Comparison of ENCODE assay signal across 9 cellular contexts in genomic region chrX:13168276-13168675, GRCh38.
DNase-seq lines count a peak whose midpoint lies in the region; ATAC-seq and TF ChIP-seq lines count a peak whose summit lies in the region.
"Had no signal": no experiment of that assay in that cellular context is flagged by ENCODE, and none has a peak within 500 bp of the region (broad histone marks: within the 10 kb centered on the region; RNA-seq: fewer than 3 reads in every experiment).

No MANE protein-coding gene starts in this region.

- 0 out of 2 replicates have a peak overlapping the region, but pooled peaks have one; percentile 70 for H2AFZ ChIP-seq in OCI-LY1 (ENCODE audit: low read length)

- no peak for DNase-seq in CD8-positive, alpha-beta T cell
- DNase-seq in endothelial cell (ENCODE audit: low spot score): no peak
- DNase-seq in psoas muscle: no peak
- DNase-seq in A172 (ENCODE audit: low spot score): no peak
- no peak for DNase-seq in left lobe of liver (ENCODE audit: low spot score)
- DNase-seq: DMS 273 treated with DMSO at 0.1 percent for 48 hours, dorsolateral prefrontal cortex had no signal

- H3K79me2 ChIP-seq in OCI-LY1 (ENCODE audit: insufficient read depth, low read length): no peaks in the 10 kb centered on the region

- peaks cover 16% of the 10 kb centered on the region for H3K4me1 Mint-ChIP-seq in CD8-positive, alpha-beta T cell (ENCODE audit: low read depth)
- H3K4me1 Mint-ChIP-seq in endothelial cell (ENCODE audit: unreplicated experiment): peaks cover 23% of the 10 kb centered on the region

- no peaks in the 10 kb centered on the region for H3K9me2 ChIP-seq in OCI-LY1 (ENCODE audit: low read depth, low read length)

- H3K9ac ChIP-seq in OCI-LY1 (ENCODE audit: low read length): no peak overlapping the region; the same call in 1 of the 2 replicates

- no peaks in the 10 kb centered on the region for H3K36me3 ChIP-seq in CD8-positive, alpha-beta T cell (ENCODE audit: insufficient read depth, low read length)
- H3K36me3 ChIP-seq in OCI-LY1 (ENCODE audit: insufficient read depth, low read length) (no peaks in the 10 kb centered on the region), psoas muscle (ENCODE audit: insufficient read depth in 1 of 2, low read depth in 1 of 2) (no peaks in the 10 kb centered on the region)

- 59 to 75% (median 71%) methylated on average over 5 of the region's 5 CpGs for WGBS in psoas muscle, 3 donors

- peaks cover 13% of the 10 kb centered on the region for H3K4me1 ChIP-seq in CD8-positive, alpha-beta T cell (ENCODE audit: insufficient read depth, low read length)
- H3K4me1 ChIP-seq in OCI-LY1 (ENCODE audit: insufficient read depth, low read length, severe bottlenecking) (peaks cover 24% of the 10 kb centered on the region), psoas muscle (no peaks in the 10 kb centered on the region)

- H3K27me3 ChIP-seq in CD8-positive, alpha-beta T cell (ENCODE audit: insufficient read depth, low read length): no peaks in the 10 kb centered on the region
- no peaks in the 10 kb centered on the region for H3K27me3 ChIP-seq in OCI-LY1 (ENCODE audit: insufficient read depth, low read length)
- H3K27me3 ChIP-seq in psoas muscle (ENCODE audit: insufficient read depth in 3 of 3, low read length in 2 of 3): no peaks in the 10 kb centered on the region

- no peaks in the 10 kb centered on the region for H3K36me3 Mint-ChIP-seq in CD8-positive, alpha-beta T cell
- no peaks in the 10 kb centered on the region for H3K36me3 Mint-ChIP-seq in endothelial cell (ENCODE audit: low read depth, unreplicated experiment)

- peak overlapping the region; percentile 6 for H3K4me3 ChIP-seq in CD8-positive, alpha-beta T cell (ENCODE audit: low read depth, low read length)
- H3K4me3 ChIP-seq in OCI-LY1 (ENCODE audit: low read depth, low read length, poor library complexity, severe bottlenecking) (peak overlapping the region; percentile 20), psoas muscle (no peak overlapping the region)
- H3K4me3 ChIP-seq: dorsolateral prefrontal cortex had no signal

- ATAC-seq in CD8-positive, alpha-beta T cell: no peak
- ATAC-seq in psoas muscle (no peak), GM18861 (IDR thresholded peaks at IDR 0.05; ENCODE audit: unreplicated experiment) (no peak), left lobe of liver (no peak)

- POLR2A ChIA-PET in CD8-positive, alpha-beta T cell (lab: Charles Lee): no interaction called here

- H3K27ac ChIP-seq in CD8-positive, alpha-beta T cell (ENCODE audit: low read depth, low read length): no peak overlapping the region
- H3K27ac ChIP-seq in OCI-LY1 (ENCODE audit: low read depth, low read length, poor library complexity, severe bottlenecking) (peak overlapping the region; percentile 80), psoas muscle (peak overlapping the region; percentile 48)

- no peak for TF ChIP-seq CTCF in CD8-positive, alpha-beta T cell (IDR thresholded peaks at IDR 0.05)
- TF ChIP-seq CTCF in OCI-LY1 (IDR thresholded peaks at IDR 0.05; ENCODE audit: low read length) (no peak), endothelial cell (IDR thresholded peaks at IDR 0.05; ENCODE audit: unreplicated experiment) (no peak), psoas muscle (IDR thresholded peaks at IDR 0.05) (no peak)

- CTCF ChIA-PET in CD8-positive, alpha-beta T cell (lab: Charles Lee): no interaction called here

- H3K27ac Mint-ChIP-seq in CD8-positive, alpha-beta T cell: peak overlapping the region; percentile 87
- H3K27ac Mint-ChIP-seq in endothelial cell (ENCODE audit: unreplicated experiment): peak overlapping the region; percentile 42

- H3K4me2 ChIP-seq in OCI-LY1 (ENCODE audit: low read length): peak overlapping the region; percentile 37; the same call in 1 of the 2 replicates

- H3K27me3 Mint-ChIP-seq in CD8-positive, alpha-beta T cell (ENCODE audit: low read depth): no peaks in the 10 kb centered on the region
- H3K27me3 Mint-ChIP-seq in endothelial cell (ENCODE audit: unreplicated experiment): peaks cover 2% of the 10 kb centered on the region

- H3K4me3 Mint-ChIP-seq in CD8-positive, alpha-beta T cell: peak overlapping the region; percentile 71
- H3K4me3 Mint-ChIP-seq in endothelial cell (ENCODE audit: unreplicated experiment): no peak overlapping the region

- no peaks in the 10 kb centered on the region for H3K9me3 Mint-ChIP-seq in CD8-positive, alpha-beta T cell
- no peaks in the 10 kb centered on the region for H3K9me3 Mint-ChIP-seq in endothelial cell (ENCODE audit: unreplicated experiment)

- H3K9me3 ChIP-seq in CD8-positive, alpha-beta T cell (ENCODE audit: low read length): no peaks in the 10 kb centered on the region
- no peaks in the 10 kb centered on the region for H3K9me3 ChIP-seq in OCI-LY1 (ENCODE audit: low read length)
- no peaks in the 10 kb centered on the region for H3K9me3 ChIP-seq in psoas muscle

- no peaks in the 10 kb centered on the region for H3F3A ChIP-seq in OCI-LY1 (ENCODE audit: insufficient read depth, low read length)

- intact Hi-C loops in CD8-positive, alpha-beta T cell (cut with DNase I, micrococcal nuclease): no loop called here
- intact Hi-C loops in psoas muscle (cut with DNase I): no loop called here

- no peaks in the 10 kb centered on the region for H4K20me1 ChIP-seq in OCI-LY1 (ENCODE audit: insufficient read depth, low read length)
